Comparison of ENCODE assay signal across 18 cellular contexts in the genomic region with DNA sequence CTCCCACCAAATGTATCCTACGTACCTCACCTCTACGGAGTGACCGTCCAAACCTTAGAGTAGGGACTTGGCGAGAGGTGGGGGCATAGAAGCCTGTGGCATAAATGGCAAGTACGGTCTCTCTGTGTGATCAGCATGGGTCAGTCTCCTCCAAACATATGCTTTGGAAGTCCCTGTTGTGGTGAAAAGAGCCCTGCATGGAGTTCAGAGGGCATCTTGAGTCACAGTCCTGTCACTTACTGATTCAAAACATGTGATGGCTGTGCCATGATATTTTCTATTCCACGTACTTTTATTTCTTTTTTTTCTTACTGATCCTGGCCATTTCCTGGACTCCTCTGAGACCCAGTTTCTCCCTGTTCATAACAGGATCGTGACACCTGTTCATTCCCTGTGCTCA.
DNase-seq lines count a peak whose midpoint lies in the region; ATAC-seq and TF ChIP-seq lines count a peak whose summit lies in the region.
"Had no signal": no experiment of that assay in that cellular context is flagged by ENCODE, and none has a peak within 500 bp of the region (broad histone marks: within the 10 kb centered on the region; RNA-seq: fewer than 3 reads in every experiment).

No MANE protein-coding gene starts in this region.

- H3K4me1 ChIP-seq in spleen (peaks cover 0 to 50% (median 29%) of the 10 kb centered on the region in 6 donors), tibial artery (no peaks in the 10 kb centered on the region)
- H3K4me1 ChIP-seq: right atrium auricular region, vagina had no signal

- H3K27me3 ChIP-seq in spleen (replicated peaks in 1 of 7) (no peaks in the 10 kb centered on the region), tibial artery (no peaks in the 10 kb centered on the region)
- H3K27me3 ChIP-seq: brain microvascular endothelial cell, right atrium auricular region, vagina had no signal

- no peaks in the 10 kb centered on the region for H3K36me3 Mint-ChIP-seq in activated T-cell treated with anti-CD3 and anti-CD28 coated beads, Interleukin-2, amount 50 U/mL, for 4 hours (ENCODE audit: insufficient read depth)
- no peaks in the 10 kb centered on the region for H3K36me3 Mint-ChIP-seq in activated naive CD8-positive, alpha-beta T cell

- no peaks in the 10 kb centered on the region for H3K27me3 Mint-ChIP-seq in activated T-cell treated with anti-CD3 and anti-CD28 coated beads, Interleukin-2, amount 50 U/mL, for 4 hours (ENCODE audit: low read depth)
- H3K27me3 Mint-ChIP-seq in activated naive CD8-positive, alpha-beta T cell: no peaks in the 10 kb centered on the region

- H3K27ac Mint-ChIP-seq in activated naive CD8-positive, alpha-beta T cell: peak overlapping the region; percentile 97

- H3K36me3 ChIP-seq in KOPT-K1 (ENCODE audit: insufficient read depth, low read length) (no peaks in the 10 kb centered on the region), spleen (no peaks in the 10 kb centered on the region), tibial artery (no peaks in the 10 kb centered on the region)
- H3K36me3 ChIP-seq: brain microvascular endothelial cell, right atrium auricular region, vagina had no signal

- peak in 1 of 2 donors; percentile 12 for ATAC-seq in activated T-cell treated with anti-CD3 and anti-CD28 coated beads, Interleukin-2, amount 50 U/mL, for 4 hours
- no peak for ATAC-seq in GM21423 (IDR thresholded peaks at IDR 0.05; ENCODE audit: unreplicated experiment)

- H3K4me1 Mint-ChIP-seq in activated T-cell treated with anti-CD3 and anti-CD28 coated beads, Interleukin-2, amount 50 U/mL, for 4 hours (ENCODE audit: low read depth): peaks cover 60% of the 10 kb centered on the region
- H3K4me1 Mint-ChIP-seq in activated naive CD8-positive, alpha-beta T cell (ENCODE audit: low read depth): peaks cover 67% of the 10 kb centered on the region

- H3K9me3 ChIP-seq in KOPT-K1 (ENCODE audit: insufficient read depth, low read length, poor library complexity, severe bottlenecking) (no peaks in the 10 kb centered on the region), spleen (no peaks in the 10 kb centered on the region), tibial artery (no peaks in the 10 kb centered on the region)
- H3K9me3 ChIP-seq: right atrium auricular region, vagina had no signal

- peak overlapping the region; percentile 53 for H3K4me3 Mint-ChIP-seq in activated T-cell treated with anti-CD3 and anti-CD28 coated beads, Interleukin-2, amount 50 U/mL, for 4 hours
- H3K4me3 Mint-ChIP-seq in activated naive CD8-positive, alpha-beta T cell: peak overlapping the region; percentile 71

- DNase-seq in activated T-cell treated with anti-CD3 and anti-CD28 coated beads, Interleukin-2, amount 50 U/mL, for 4 hours: no peak
- no peak for DNase-seq in activated T-cell treated with anti-CD3 and anti-CD28 coated beads, Interleukin-2, amount 50 U/mL, for 48 hours
- DNase-seq in spleen: no peak
- DNase-seq in DMS153 (lab: John Stamatoyannopoulos, UW): no peak
- DNase-seq in tibial artery: no peak
- DNase-seq: activated gamma-delta T cell, brain microvascular endothelial cell, IMR-90, NCI-H1048, NCI-H526, nucleus accumbens, PC-9 had no signal

- no peak for TF ChIP-seq POLR2A in spleen (IDR thresholded peaks at IDR 0.05)

- H3K9me3 Mint-ChIP-seq in activated T-cell treated with anti-CD3 and anti-CD28 coated beads, Interleukin-2, amount 50 U/mL, for 4 hours: no peaks in the 10 kb centered on the region
- no peaks in the 10 kb centered on the region for H3K9me3 Mint-ChIP-seq in activated naive CD8-positive, alpha-beta T cell (ENCODE audit: low read depth)

- TF ChIP-seq CTCF in spleen (IDR thresholded peaks at IDR 0.05 in 8 of 11, conservative IDR thresholded peaks at IDR 0.05 in 3 of 11): no peak
- TF ChIP-seq CTCF in tibial artery (IDR thresholded peaks at IDR 0.05): no peak

- no peak overlapping the region for H3K4me3 ChIP-seq in spleen
- H3K4me3 ChIP-seq in tibial artery: no peak overlapping the region
- H3K4me3 ChIP-seq: coronary artery, PC-9, right atrium auricular region, vagina had no signal

- intact Hi-C loops in spleen (cut with DNase I; ENCODE audit: low total_unique reads) (no loop called here), tibial artery (cut with DNase I; ENCODE audit: low total_unique reads) (no loop called here)

- WGBS in spleen, 5 donors: 87 to 93% (median 93%) methylated on average over 7 of the region's 7 CpGs

- H3K27ac ChIP-seq in KOPT-K1 (ENCODE audit: low read depth, low read length, poor library complexity, severe bottlenecking): peak overlapping the region; percentile 61
- peak overlapping the region in 7 of 8 donors; percentile 16 to 83 (median 52) for H3K27ac ChIP-seq in spleen
- H3K27ac ChIP-seq in tibial artery: no peak overlapping the region
- H3K27ac ChIP-seq: brain microvascular endothelial cell, coronary artery, PC-9, right atrium auricular region, vagina had no signal

Comparison
In these comparisons a context has a peak if more than half of its experiments do, and no peak if none do; other contexts are left out.
1. H3K27ac ChIP-seq: peak in KOPT-K1 (single experiment) and spleen (7 of 8); none in tibial artery (0 of 2).